Comparison of ENCODE assay signal across 12 cellular contexts in genomic region chr1:27571439-27572018, GRCh38. TPM values are rescaled to one million over a fixed set of nuclear protein-coding genes. Genes with fewer than 3 reads are reported as not detected.
DNase-seq lines count a peak whose midpoint lies in the region; ATAC-seq and TF ChIP-seq lines count a peak whose summit lies in the region.
"Had no signal": no experiment of that assay in that cellular context is flagged by ENCODE, and none has a peak within 500 bp of the region (broad histone marks: within the 10 kb centered on the region; RNA-seq: fewer than 3 reads in every experiment).

No MANE protein-coding gene starts in this region.

- peaks cover 75% of the 10 kb centered on the region for H3K4me1 Mint-ChIP-seq in mesothelial cell of epicardium

- no peaks in the 10 kb centered on the region for H3K36me3 Mint-ChIP-seq in mesothelial cell of epicardium

- DNase-seq in NCI-H1092 (lab: John Stamatoyannopoulos, UW) (peak; percentile 77), mesothelial cell of epicardium (ENCODE audit: low spot score in 2 of 2, unreplicated experiment in 2 of 2) (no peak), DMS114 treated with DMSO at 0.1 percent for 48 hours (lab: John Stamatoyannopoulos, UW; ENCODE audit: unreplicated experiment) (no peak), OCI-M2 (lab: John Stamatoyannopoulos, UW; ENCODE audit: unreplicated experiment) (no peak)
- no peak for DNase-seq in stimulated activated CD4-positive, alpha-beta T cell treated with anti-CD3 and anti-CD28 coated beads, Interleukin-15, amount 100 ng/mL, for 24 hours
- DNase-seq: activated CD8-positive, alpha-beta memory T cell treated with anti-CD3 and anti-CD28 coated beads, Interleukin-2, amount 50 U/mL, for 4 hours; effector memory CD4-positive, alpha-beta T cell; stimulated activated naive CD4-positive, alpha-beta T cell treated with Interleukin-2 at 50 U/mL for 16 hours had no signal

- H3K4me3 Mint-ChIP-seq in mesothelial cell of epicardium = peak overlapping the region; percentile 10

- no peaks in the 10 kb centered on the region for H3K9me3 Mint-ChIP-seq in mesothelial cell of epicardium

- H3K27me3 Mint-ChIP-seq in mesothelial cell of epicardium (ENCODE audit: low read depth) = no peaks in the 10 kb centered on the region

- no peak for TF ChIP-seq CTCF in mesothelial cell of epicardium (IDR thresholded peaks at IDR 0.05; ENCODE audit: unreplicated experiment)

- H3K27ac ChIP-seq in cingulate gyrus (ENCODE audit: low read depth, low read length) (peak overlapping the region; percentile 86), temporal lobe (ENCODE audit: low read depth, low read length) (peak overlapping the region; percentile 83)
- H3K27ac ChIP-seq: KMS-11 had no signal

- peak overlapping the region; percentile 95 for H3K27ac Mint-ChIP-seq in mesothelial cell of epicardium

- no peak for ATAC-seq in GM21360 (IDR thresholded peaks at IDR 0.05; ENCODE audit: unreplicated experiment)

RNA-seq across cellular contexts. Expression of gene AHDC1, which starts 32.4 kb away (rescaled TPM):
- 71.4 to 73.5 TPM (median 72.1 TPM) in 3 replicates for total RNA-seq in mesothelial cell of epicardium
- total RNA-seq in temporal lobe = 16.5 TPM
